1 cellular context compared by ENCODE assay signal in genomic region chr1:243420968-243421675, GRCh38.
TF ChIP-seq lines count a peak whose summit lies in the region.

No MANE protein-coding gene starts in this region.

TF ChIP-seq in GM12878, 131 proteins besides CTCF, POLR2A, EP300 and RAD21 (continued from another document):
- no peak for TF ChIP-seq ELK1 (IDR thresholded peaks at IDR 0.05; ENCODE audit: low read depth, low read length)
- TF ChIP-seq ZBTB40 (IDR thresholded peaks at IDR 0.05; ENCODE audit: borderline replicate concordance): no peak
